9 cellular contexts compared by ENCODE assay signal in genomic region chr7:105751054-105751453, GRCh38.
"Had no signal": no experiment of that assay in that cellular context is flagged by ENCODE, and none has a peak within 500 bp of the region (broad histone marks: within the 10 kb centered on the region; RNA-seq: fewer than 3 reads in every experiment).

No MANE protein-coding gene starts in this region.

- H3K4me3 ChIP-seq: GM23248, HAP-1 had no signal

- H3K4me3 Mint-ChIP-seq: IgD-negative memory B cell had no signal

- H3K36me3 ChIP-seq: HAP-1 had no signal

- H3K27ac Mint-ChIP-seq: IgD-negative memory B cell had no signal

- H3K9me3 ChIP-seq: HAP-1 had no signal

- H3K27me3 Mint-ChIP-seq: IgD-negative memory B cell had no signal

- H3K27ac ChIP-seq: GM23248, HL-60 had no signal

- H3K9me3 Mint-ChIP-seq: IgD-negative memory B cell had no signal

- ATAC-seq: HCT116, HepG2 had no signal

- DNase-seq: GM23248, GOT3, H7, KBM-7 had no signal

- H3K36me3 Mint-ChIP-seq: IgD-negative memory B cell had no signal

- H3K4me1 ChIP-seq: HAP-1 had no signal
